ENCODE assay signal across 20 cellular contexts in genomic region chr1:200275816-200276453, GRCh38.
DNase-seq lines count a peak whose midpoint lies in the region; ATAC-seq, FAIRE-seq and TF ChIP-seq lines count a peak whose summit lies in the region.
"Had no signal": no experiment of that assay in that cellular context is flagged by ENCODE, and none has a peak within 500 bp of the region (broad histone marks: within the 10 kb centered on the region; RNA-seq: fewer than 3 reads in every experiment).

No MANE protein-coding gene starts in this region.

- H4K20me1 ChIP-seq in HepG2 (ENCODE audit: insufficient read depth, low read length), result no peaks in the 10 kb centered on the region

- H3K4me1 ChIP-seq in HepG2 (ENCODE audit: insufficient read depth, low read length) (peaks cover 34% of the 10 kb centered on the region), pancreas (peaks cover 0 to 12% (median 4%) of the 10 kb centered on the region in 3 donors), vagina (no peaks in the 10 kb centered on the region)
- H3K4me1 ChIP-seq: BE2C, HAP-1 had no signal

- FAIRE-seq in HepG2 (lab: Jason Lieb, UNC) (peak; percentile 23), pancreas (lab: Jason Lieb, UNC) (no peak)
- FAIRE-seq: A204.1, D721Med, G401.6, GM12891, GM19239 had no signal

- H3K4me2 ChIP-seq in HepG2 (ENCODE audit: low read depth, low read length), result peak overlapping the region; percentile 76

- no peaks in the 10 kb centered on the region for H3K27me3 ChIP-seq in HepG2 (ENCODE audit: control insufficient read depth in 1 of 2, insufficient read depth in 2 of 2, low read length in 2 of 2)
- H3K27me3 ChIP-seq in pancreas, result no peaks in the 10 kb centered on the region
- no peaks in the 10 kb centered on the region for H3K27me3 ChIP-seq in vagina

- peak overlapping the region; percentile 51 for H3K27ac Mint-ChIP-seq in T-helper 17 cell
- H3K27ac Mint-ChIP-seq: CD4-positive, CD25-positive, alpha-beta regulatory T cell; CD8-positive, alpha-beta memory T cell had no signal

- peaks cover 35% of the 10 kb centered on the region for H3K27me3 Mint-ChIP-seq in T-helper 17 cell
- H3K27me3 Mint-ChIP-seq: CD4-positive, CD25-positive, alpha-beta regulatory T cell had no signal

- ATAC-seq in T-helper 17 cell (no peak), HepG2 (peak; percentile 78), pancreas (peak in 3 of 4 donors; percentile 17 to 31 (median 19)), Right ventricle myocardium superior (ENCODE audit: poor library complexity) (no peak)

- no peaks in the 10 kb centered on the region for H3K36me3 Mint-ChIP-seq in T-helper 17 cell (ENCODE audit: low read depth)
- H3K36me3 Mint-ChIP-seq: CD4-positive, CD25-positive, alpha-beta regulatory T cell; CD8-positive, alpha-beta memory T cell had no signal

- CTCF ChIA-PET in HepG2 (lab: Yijun Ruan, JAX; ENCODE audit: low intra/inter-chr PET ratio, low total read pairs), result interaction anchor here (0.8 kb wide), 1 partner anchor 213 kb away, joined by 3 read pairs; no protein-coding TSS in a partner anchor

- POLR2A ChIA-PET in HepG2 (lab: Yijun Ruan, JAX), result interaction anchor here (1.2 to 3.9 kb wide), 4 partner anchors 8 to 20 kb away, joined by 3 to 22 read pairs (median 5); no protein-coding TSS in a partner anchor

- peaks cover 2% of the 10 kb centered on the region for H3K4me1 Mint-ChIP-seq in T-helper 17 cell
- H3K4me1 Mint-ChIP-seq: CD4-positive, CD25-positive, alpha-beta regulatory T cell; CD8-positive, alpha-beta memory T cell had no signal

- TF ChIP-seq EP300 in HepG2 (IDR thresholded peaks at IDR 0.05; ENCODE audit: low read depth in 2 of 2, low read length in 2 of 2) (no peak), HepG2 (CRISPR knock-in tag; IDR thresholded peaks at IDR 0.05; ENCODE audit: borderline replicate concordance) (no peak)

- H3K9me3 ChIP-seq in T-helper 17 cell (ENCODE audit: control insufficient read depth, low read length, poor library complexity, severe bottlenecking), result no peaks in the 10 kb centered on the region
- H3K9me3 ChIP-seq in HepG2 (ENCODE audit: low read length), result no peaks in the 10 kb centered on the region
- no peaks in the 10 kb centered on the region for H3K9me3 ChIP-seq in pancreas
- no peaks in the 10 kb centered on the region for H3K9me3 ChIP-seq in vagina
- H3K9me3 ChIP-seq: BE2C, HAP-1 had no signal

- DNase-seq in T-helper 17 cell (no peak), HepG2 (ENCODE audit: low spot score) (no peak), pancreas (no peak), vagina (ENCODE audit: extremely low spot score in 2 of 2) (no peak), NCI-H2171 (lab: John Stamatoyannopoulos, UW) (no peak), Right ventricle myocardium superior (no peak)
- DNase-seq: ACHN; BE2C; C1 segment of cervical spinal cord; CD8-positive, alpha-beta memory T cell; COR-L47; GM23248 had no signal

- H3K79me2 ChIP-seq in HepG2 (ENCODE audit: insufficient read depth, low read length), result no peaks in the 10 kb centered on the region

- H3K27ac ChIP-seq in HepG2 (ENCODE audit: extremely low read length, insufficient read depth, low read length), result peak overlapping the region; percentile 51
- H3K27ac ChIP-seq in pancreas, result peak overlapping the region in 1 of 4 donors; percentile 19
- H3K27ac ChIP-seq in vagina, result no peak overlapping the region
- H3K27ac ChIP-seq: GM23248, HL-60 had no signal

- no peaks in the 10 kb centered on the region for H3K36me3 ChIP-seq in HepG2 (replicated peaks in 1 of 2; ENCODE audit: control insufficient read depth in 1 of 2, insufficient read depth in 2 of 2, low read length in 2 of 2)
- no peaks in the 10 kb centered on the region for H3K36me3 ChIP-seq in pancreas
- no peaks in the 10 kb centered on the region for H3K36me3 ChIP-seq in vagina
- H3K36me3 ChIP-seq: BE2C, HAP-1 had no signal

- no peak overlapping the region for H3K4me3 Mint-ChIP-seq in T-helper 17 cell
- H3K4me3 Mint-ChIP-seq: CD4-positive, CD25-positive, alpha-beta regulatory T cell; CD8-positive, alpha-beta memory T cell had no signal

- H2AFZ ChIP-seq in HepG2 (ENCODE audit: low read length), result peak overlapping the region; percentile 44

- in situ Hi-C loops in HepG2 (cut with HindIII; ENCODE audit: extremely low pct_ligation_motif_present, low pct_unique_long_range_greater_than_20kb), result no loop called here

- 0% methylated on average over 9 of the region's 9 CpGs for WGBS in HepG2 (ENCODE audit: low lambda C conversion rate)
- WGBS in pancreas, 2 donors, result 49 to 54% methylated on average over 9 of the region's 9 CpGs

- no peak for TF ChIP-seq POLR2A in HepG2 (IDR thresholded peaks at IDR 0.05; ENCODE audit: insufficient read depth in 1 of 2, low read depth in 2 of 2, low read length in 2 of 2)
- no peak for TF ChIP-seq POLR2A in vagina (IDR thresholded peaks at IDR 0.05)

- intact Hi-C loops in HepG2 (cut with micrococcal nuclease; ENCODE audit: unreplicated experiment), result loop anchor here (1.0 to 2.0 kb wide), 3 partner anchors 17 to 322 kb away; no protein-coding TSS in a partner anchor
- intact Hi-C loops in pancreas (cut with DNase I), result no loop called here
- intact Hi-C loops in vagina (cut with DNase I), result loop anchor here (5.0 kb wide), 1 partner anchor 1519 kb away; no protein-coding TSS in a partner anchor
- intact Hi-C loops in Right ventricle myocardium superior (cut with DNase I), result no loop called here

- TF ChIP-seq CTCF in HepG2 (CRISPR knock-in tag; IDR thresholded peaks at IDR 0.05) (no peak), pancreas (IDR thresholded peaks at IDR 0.05) (no peak), vagina (IDR thresholded peaks at IDR 0.05) (no peak)

- BruUV-seq in HepG2 (replicated peaks; lab: Mats Ljungman, UMichigan), result no TSS peak

- H3K9ac ChIP-seq in HepG2 (ENCODE audit: insufficient read depth, low read depth, low read length), result no peak overlapping the region
- H3K9ac ChIP-seq: GM23248 had no signal

- H3K4me3 ChIP-seq in HepG2 (replicated peaks in 1 of 3; ENCODE audit: insufficient read depth in 1 of 3, low read depth in 2 of 3, low read length in 3 of 3), result peak overlapping the region; percentile 19 to 42 (median 23); a peak in 3 of 6 replicates
- H3K4me3 ChIP-seq in pancreas, result no peak overlapping the region
- no peak overlapping the region for H3K4me3 ChIP-seq in vagina
- H3K4me3 ChIP-seq: GM23248, HAP-1 had no signal

- no peak for TF ChIP-seq RAD21 in HepG2 (CRISPR knock-in tag; IDR thresholded peaks at IDR 0.05)

TF ChIP-seq in HepG2, 621 proteins besides CTCF, POLR2A, EP300 and RAD21 (continues in another document):
- TF ChIP-seq BCL6 (CRISPR knock-in tag; IDR thresholded peaks at IDR 0.05) (0 out of 2 replicates have a peak, but pooled peaks have one; percentile 11), ZNF713 (CRISPR knock-in tag; IDR thresholded peaks at IDR 0.05) (no peak), ZKSCAN1 (IDR thresholded peaks at IDR 0.05; ENCODE audit: low read length) (no peak), KDM5A (IDR thresholded peaks at IDR 0.05; ENCODE audit: borderline replicate concordance, low read length) (no peak), ZSCAN29 (CRISPR knock-in tag; conservative IDR thresholded peaks at IDR 0.05) (no peak), ZNF407 (CRISPR knock-in tag; IDR thresholded peaks at IDR 0.05; ENCODE audit: not compliant biosample characterization) (no peak)

Comparison
In these comparisons a context has a peak if more than half of its experiments do, and no peak if none do; other contexts are left out.
1. ATAC-seq: peak in HepG2 (single experiment) and pancreas (3 of 4); none in T-helper 17 cell (single experiment) and Right ventricle myocardium superior (single experiment).
2. H3K4me3 ChIP-seq: peak in HepG2 (3 of 3); none in pancreas (0 of 4) and vagina (0 of 2).
3. intact Hi-C loops: an anchor here in HepG2 (1.0 to 2.0 kb wide) and vagina (5.0 kb wide); none called in pancreas and Right ventricle myocardium superior.